1 cellular context compared by ENCODE assay signal in genomic region chr17:50560185-50560824, GRCh38.
TF ChIP-seq lines count a peak whose summit lies in the region.

Gene CACNA1G, plus strand, starts transcription at chr17:50560715. Its CDS starts 745 bp downstream, at chr17:50561460.

TF ChIP-seq in HepG2, 621 proteins besides CTCF, POLR2A, EP300 and RAD21 (continued from another document):
- TF ChIP-seq ZNF687 (CRISPR knock-in tag; IDR thresholded peaks at IDR 0.05) (peak; percentile 52), ZBTB7B (CRISPR knock-in tag; IDR thresholded peaks at IDR 0.05) (0 out of 2 replicates have a peak, but pooled peaks have one; percentile 27), ZMAT3 (CRISPR knock-in tag; conservative IDR thresholded peaks at IDR 0.05) (0 out of 2 replicates have a peak, but pooled peaks have one; percentile 35), XRCC5 (optimal IDR thresholded peaks at IDR 0.05; ENCODE audit: low read length) (peak; percentile 31)
